In genomic region chr1:238753205-238753720, GRCh38 we compare ENCODE assay signal across 1 cellular context.
TF ChIP-seq lines count a peak whose summit lies in the region.

No MANE protein-coding gene starts in this region.

TF ChIP-seq in WTC11, 78 proteins besides CTCF, POLR2A, EP300 and RAD21 (continued from another document):
- TF ChIP-seq ERG (CRISPR knock-in tag; IDR thresholded peaks at IDR 0.05) (no peak), SMAD4 (CRISPR knock-in tag; IDR thresholded peaks at IDR 0.05) (no peak), SOX15 (CRISPR knock-in tag; IDR thresholded peaks at IDR 0.05) (no peak), GTF2I (CRISPR knock-in tag; conservative IDR thresholded peaks at IDR 0.05) (no peak), JAZF1 (CRISPR knock-in tag; IDR thresholded peaks at IDR 0.05) (no peak), NFE2L1 (CRISPR knock-in tag; IDR thresholded peaks at IDR 0.05) (no peak)
- TF ChIP-seq, protein P1, sequence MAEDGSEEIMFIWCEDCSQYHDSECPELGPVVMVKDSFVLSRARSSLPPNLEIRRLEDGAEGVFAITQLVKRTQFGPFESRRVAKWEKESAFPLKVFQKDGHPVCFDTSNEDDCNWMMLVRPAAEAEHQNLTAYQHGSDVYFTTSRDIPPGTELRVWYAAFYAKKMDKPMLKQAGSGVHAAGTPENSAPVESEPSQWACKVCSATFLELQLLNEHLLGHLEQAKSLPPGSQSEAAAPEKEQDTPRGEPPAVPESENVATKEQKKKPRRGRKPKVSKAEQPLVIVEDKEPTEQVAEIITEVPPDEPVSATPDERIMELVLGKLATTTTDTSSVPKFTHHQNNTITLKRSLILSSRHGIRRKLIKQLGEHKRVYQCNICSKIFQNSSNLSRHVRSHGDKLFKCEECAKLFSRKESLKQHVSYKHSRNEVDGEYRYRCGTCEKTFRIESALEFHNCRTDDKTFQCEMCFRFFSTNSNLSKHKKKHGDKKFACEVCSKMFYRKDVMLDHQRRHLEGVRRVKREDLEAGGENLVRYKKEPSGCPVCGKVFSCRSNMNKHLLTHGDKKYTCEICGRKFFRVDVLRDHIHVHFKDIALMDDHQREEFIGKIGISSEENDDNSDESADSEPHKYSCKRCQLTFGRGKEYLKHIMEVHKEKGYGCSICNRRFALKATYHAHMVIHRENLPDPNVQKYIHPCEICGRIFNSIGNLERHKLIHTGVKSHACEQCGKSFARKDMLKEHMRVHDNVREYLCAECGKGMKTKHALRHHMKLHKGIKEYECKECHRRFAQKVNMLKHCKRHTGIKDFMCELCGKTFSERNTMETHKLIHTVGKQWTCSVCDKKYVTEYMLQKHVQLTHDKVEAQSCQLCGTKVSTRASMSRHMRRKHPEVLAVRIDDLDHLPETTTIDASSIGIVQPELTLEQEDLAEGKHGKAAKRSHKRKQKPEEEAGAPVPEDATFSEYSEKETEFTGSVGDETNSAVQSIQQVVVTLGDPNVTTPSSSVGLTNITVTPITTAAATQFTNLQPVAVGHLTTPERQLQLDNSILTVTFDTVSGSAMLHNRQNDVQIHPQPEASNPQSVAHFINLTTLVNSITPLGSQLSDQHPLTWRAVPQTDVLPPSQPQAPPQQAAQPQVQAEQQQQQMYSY (CRISPR knock-in tag; IDR thresholded peaks at IDR 0.05) = no peak
